In genomic region chr5:40682431-40683017, GRCh38 we compare ENCODE assay signal across 8 cellular contexts. TPM values are rescaled to one million over a fixed set of nuclear protein-coding genes. Genes with fewer than 3 reads are reported as not detected.
DNase-seq lines count a peak whose midpoint lies in the region; ATAC-seq and TF ChIP-seq lines count a peak whose summit lies in the region.

No MANE protein-coding gene starts in this region.

- H3K27me3 ChIP-seq in left lung (peaks cover 8 to 27% of the 10 kb centered on the region in 2 donors), subcutaneous abdominal adipose tissue (ENCODE audit: control insufficient read depth in 5 of 5, insufficient read depth in 4 of 5, low read length in 5 of 5) (no peaks in the 10 kb centered on the region)

- no peaks in the 10 kb centered on the region for H3K9me3 ChIP-seq in left lung
- no peaks in the 10 kb centered on the region for H3K9me3 ChIP-seq in subcutaneous abdominal adipose tissue (ENCODE audit: control insufficient read depth in 5 of 5, low read length in 5 of 5)

- H3K36me3 ChIP-seq in left lung (peaks cover 0 to 16% of the 10 kb centered on the region in 2 donors), subcutaneous abdominal adipose tissue (ENCODE audit: control insufficient read depth in 5 of 5, insufficient read depth in 5 of 5, low read length in 5 of 5) (peaks cover 2 to 9% (median 5%) of the 10 kb centered on the region in 5 donors)

- no peak for DNase-seq in activated CD8-positive, alpha-beta memory T cell treated with anti-CD3 and anti-CD28 coated beads, Interleukin-2, amount 10 ng/mL, durations not matched to agents 7 days and 5 days
- no peak for DNase-seq in activated CD8-positive, alpha-beta memory T cell treated with anti-CD3 and anti-CD28 coated beads for 24 hours
- DNase-seq in activated naive CD8-positive, alpha-beta T cell treated with anti-CD3 and anti-CD28 coated beads, Interleukin-2, amount 10 ng/mL, durations not matched to agents 7 days and 5 days = no peak
- DNase-seq in left lung (no peak), NCI-H1048 (lab: John Stamatoyannopoulos, UW) (no peak)

- peak overlapping the region; percentile 86 for H3K4me3 Mint-ChIP-seq in activated CD8-positive, alpha-beta memory T cell treated with anti-CD3 and anti-CD28 coated beads, Interleukin-2, amount 10 ng/mL, durations not matched to agents 7 days and 5 days
- peak overlapping the region; percentile 95 for H3K4me3 Mint-ChIP-seq in activated naive CD8-positive, alpha-beta T cell treated with anti-CD3 and anti-CD28 coated beads, Interleukin-2, amount 10 ng/mL, durations not matched to agents 7 days and 5 days

- peak overlapping the region; percentile 39 to 91 (median 82) for H3K9ac ChIP-seq in subcutaneous abdominal adipose tissue (ENCODE audit: low read length in 5 of 5)

- H3K4me1 ChIP-seq in left lung (peaks cover 13 to 65% of the 10 kb centered on the region in 2 donors), subcutaneous abdominal adipose tissue (ENCODE audit: control insufficient read depth in 5 of 5, insufficient read depth in 5 of 5, low read length in 5 of 5) (peaks cover 0 to 90% (median 83%) of the 10 kb centered on the region in 5 donors)

- CTCF ChIA-PET in activated CD8-positive, alpha-beta memory T cell treated with anti-CD3 and anti-CD28 coated beads, Interleukin-2, amount 10 ng/mL, durations not matched to agents 7 days and 5 days (lab: Charles Lee) = interaction anchor here (0.9 to 4.4 kb wide), 4 partner anchors 30 to 1463 kb away, joined by 3 to 24 read pairs (median 5); partner anchors contain the start of gene FYB1

- H3K9me3 Mint-ChIP-seq in activated CD8-positive, alpha-beta memory T cell treated with anti-CD3 and anti-CD28 coated beads, Interleukin-2, amount 10 ng/mL, durations not matched to agents 7 days and 5 days (ENCODE audit: low read depth) = no peaks in the 10 kb centered on the region
- no peaks in the 10 kb centered on the region for H3K9me3 Mint-ChIP-seq in activated naive CD8-positive, alpha-beta T cell treated with anti-CD3 and anti-CD28 coated beads, Interleukin-2, amount 10 ng/mL, durations not matched to agents 7 days and 5 days

- H3K27me3 Mint-ChIP-seq in activated CD8-positive, alpha-beta memory T cell treated with anti-CD3 and anti-CD28 coated beads, Interleukin-2, amount 10 ng/mL, durations not matched to agents 7 days and 5 days = no peaks in the 10 kb centered on the region
- no peaks in the 10 kb centered on the region for H3K27me3 Mint-ChIP-seq in activated naive CD8-positive, alpha-beta T cell treated with anti-CD3 and anti-CD28 coated beads, Interleukin-2, amount 10 ng/mL, durations not matched to agents 7 days and 5 days

- POLR2A ChIA-PET in activated naive CD8-positive, alpha-beta T cell treated with anti-CD3 and anti-CD28 coated beads, Interleukin-2, amount 10 ng/mL, durations not matched to agents 7 days and 5 days (lab: Charles Lee) = interaction anchor here (1.7 to 5.8 kb wide), 3 partner anchors 29 to 298 kb away, joined by 5 to 83 read pairs (median 8); no protein-coding TSS in a partner anchor

- peaks cover 69% of the 10 kb centered on the region for H3K36me3 Mint-ChIP-seq in activated CD8-positive, alpha-beta memory T cell treated with anti-CD3 and anti-CD28 coated beads, Interleukin-2, amount 10 ng/mL, durations not matched to agents 7 days and 5 days
- peaks cover 67% of the 10 kb centered on the region for H3K36me3 Mint-ChIP-seq in activated naive CD8-positive, alpha-beta T cell treated with anti-CD3 and anti-CD28 coated beads, Interleukin-2, amount 10 ng/mL, durations not matched to agents 7 days and 5 days

- TF ChIP-seq CTCF in left lung (IDR thresholded peaks at IDR 0.05) = no peak

- ATAC-seq in activated CD8-positive, alpha-beta memory T cell treated with anti-CD3 and anti-CD28 coated beads, Interleukin-2, amount 10 ng/mL, durations not matched to agents 7 days and 5 days = no peak
- no peak for ATAC-seq in activated naive CD8-positive, alpha-beta T cell treated with anti-CD3 and anti-CD28 coated beads, Interleukin-2, amount 10 ng/mL, durations not matched to agents 7 days and 5 days (ENCODE audit: low read depth)
- ATAC-seq in left lung (no peak), GM18873 (IDR thresholded peaks at IDR 0.05; ENCODE audit: low FRiP score, unreplicated experiment) (no peak), HG03135 (IDR thresholded peaks at IDR 0.05; ENCODE audit: unreplicated experiment) (no peak)

- H3K4me3 ChIP-seq in left lung = peak overlapping the region; percentile 61 to 78
- H3K4me3 ChIP-seq in subcutaneous abdominal adipose tissue (ENCODE audit: low read depth in 1 of 5, low read length in 5 of 5) = peak overlapping the region; percentile 86 to 99 (median 91)

- peak overlapping the region; percentile 77 to 92 for H3K27ac ChIP-seq in left lung
- H3K27ac ChIP-seq in subcutaneous abdominal adipose tissue (ENCODE audit: low read depth, low read length) = peak overlapping the region; percentile 95

- peak overlapping the region; percentile 97 for H3K27ac Mint-ChIP-seq in activated CD8-positive, alpha-beta memory T cell treated with anti-CD3 and anti-CD28 coated beads, Interleukin-2, amount 10 ng/mL, durations not matched to agents 7 days and 5 days
- peak overlapping the region; percentile 94 for H3K27ac Mint-ChIP-seq in activated naive CD8-positive, alpha-beta T cell treated with anti-CD3 and anti-CD28 coated beads, Interleukin-2, amount 10 ng/mL, durations not matched to agents 7 days and 5 days

- peaks cover 41% of the 10 kb centered on the region for H3K4me1 Mint-ChIP-seq in activated CD8-positive, alpha-beta memory T cell treated with anti-CD3 and anti-CD28 coated beads, Interleukin-2, amount 10 ng/mL, durations not matched to agents 7 days and 5 days
- peaks cover 40% of the 10 kb centered on the region for H3K4me1 Mint-ChIP-seq in activated naive CD8-positive, alpha-beta T cell treated with anti-CD3 and anti-CD28 coated beads, Interleukin-2, amount 10 ng/mL, durations not matched to agents 7 days and 5 days

- intact Hi-C loops in left lung (cut with DNase I) = no loop called here

RNA-seq across cellular contexts. Expression of gene PTGER4, which starts 2.8 kb away (rescaled TPM):
- total RNA-seq in activated CD8-positive, alpha-beta memory T cell treated with anti-CD3 and anti-CD28 coated beads, Interleukin-2, amount 10 ng/mL, durations not matched to agents 7 days and 5 days = 10 to 100 TPM; 50.8 to 79.1 TPM
- 10 to 100 TPM; 51.4 to 53.8 TPM for total RNA-seq in activated naive CD8-positive, alpha-beta T cell treated with anti-CD3 and anti-CD28 coated beads, Interleukin-2, amount 10 ng/mL, durations not matched to agents 7 days and 5 days
- 10 to 100 TPM; 17.1 to 28.4 TPM for total RNA-seq in left lung
